13 cellular contexts compared by ENCODE assay signal in genomic region chr16:66569827-66570405, GRCh38. TPM values are rescaled to one million over a fixed set of nuclear protein-coding genes. Genes with fewer than 3 reads are reported as not detected.
DNase-seq lines count a peak whose midpoint lies in the region; ATAC-seq and TF ChIP-seq lines count a peak whose summit lies in the region.
"Had no signal": no experiment of that assay in that cellular context is flagged by ENCODE, and none has a peak within 500 bp of the region (broad histone marks: within the 10 kb centered on the region; RNA-seq: fewer than 3 reads in every experiment).

No MANE protein-coding gene starts in this region.

- H3K4me3 Mint-ChIP-seq in Calu3 (ENCODE audit: low read depth, unreplicated experiment) = no peak overlapping the region
- H3K4me3 Mint-ChIP-seq in nephron progenitor cell = no peak overlapping the region
- H3K4me3 Mint-ChIP-seq: neural crest cell had no signal

- CTCF ChIA-PET in Calu3 (lab: Charles Lee) = interaction anchor here (0.5 to 2.2 kb wide), 5 partner anchors 10 to 188 kb away, joined by 3 to 6 read pairs (median 4); no protein-coding TSS in a partner anchor

- TF ChIP-seq CTCF in Calu3 (IDR thresholded peaks at IDR 0.05; ENCODE audit: unreplicated experiment) = no peak
- no peak for TF ChIP-seq CTCF in nephron progenitor cell (IDR thresholded peaks at IDR 0.05)

- BruUV-seq in Calu3 (replicated peaks; lab: Mats Ljungman, UMichigan) = no TSS peak

- peak overlapping the region; percentile 4 for H3K27ac ChIP-seq in epithelial cell of prostate

- ATAC-seq in HG03432 (IDR thresholded peaks at IDR 0.05; ENCODE audit: unreplicated experiment) = no peak
- no peak for ATAC-seq in HG02938 (IDR thresholded peaks at IDR 0.05; ENCODE audit: unreplicated experiment)

- H3K27ac Mint-ChIP-seq in Calu3 (ENCODE audit: unreplicated experiment) = peak overlapping the region; percentile 90
- peak overlapping the region; percentile 30 for H3K27ac Mint-ChIP-seq in nephron progenitor cell

- H3K27me3 Mint-ChIP-seq in Calu3 (ENCODE audit: unreplicated experiment) = no peaks in the 10 kb centered on the region
- H3K27me3 Mint-ChIP-seq in nephron progenitor cell (ENCODE audit: low read depth, poor library complexity) = peaks cover 6% of the 10 kb centered on the region

- H3K9me3 Mint-ChIP-seq in Calu3 (ENCODE audit: low read depth, unreplicated experiment) (no peaks in the 10 kb centered on the region), nephron progenitor cell (no peaks in the 10 kb centered on the region)
- H3K9me3 Mint-ChIP-seq: neural crest cell had no signal

- intact Hi-C loops in Calu3 (cut with micrococcal nuclease; ENCODE audit: unreplicated experiment) = no loop called here

- H3K4me1 Mint-ChIP-seq in Calu3 (ENCODE audit: low read depth, unreplicated experiment) (peaks cover 21% of the 10 kb centered on the region), nephron progenitor cell (no peaks in the 10 kb centered on the region)
- H3K4me1 Mint-ChIP-seq: neural crest cell had no signal

- no peak for DNase-seq in Calu3
- DNase-seq in OCI-M1 (lab: John Stamatoyannopoulos, UW) = peak; percentile 65
- DNase-seq in epithelial cell of prostate (ENCODE audit: low read depth, low spot score) = no peak
- no peak for DNase-seq in nephron progenitor cell
- no peak for DNase-seq in occipital lobe (lab: John Stamatoyannopoulos, UW)
- no peak for DNase-seq in effector CD8-positive, alpha-beta T cell (lab: John Stamatoyannopoulos, UW)
- DNase-seq: NCI-H187 treated with DMSO at 0.1 percent for 48 hours, T-helper 9 cell had no signal

- peaks cover 63% of the 10 kb centered on the region for H3K36me3 Mint-ChIP-seq in Calu3 (ENCODE audit: insufficient read depth, unreplicated experiment)
- peaks cover 29% of the 10 kb centered on the region for H3K36me3 Mint-ChIP-seq in nephron progenitor cell (ENCODE audit: low read depth)

RNA-seq across cellular contexts. Expression of gene CMTM1, which starts 3.7 kb away (rescaled TPM):
- total RNA-seq in Calu3 (2022) (48.4 and 72.1 TPM in 2 replicates), occipital lobe (2.7 TPM)

RNA-seq across cellular contexts. Expression of gene CMTM2, which starts 9.3 kb away (rescaled TPM):
- 0.92 and 0.95 TPM in 2 replicates for total RNA-seq in Calu3 (2022)
- total RNA-seq in occipital lobe = not detected
- total RNA-seq: HT-29, subcutaneous adipose tissue had no signal

RNA-seq across cellular contexts. Expression of gene CKLF, which starts 17.5 kb away (rescaled TPM):
- 217 and 293 TPM in 2 replicates for total RNA-seq in Calu3 (2022)
- total RNA-seq in occipital lobe = 37.0 TPM

RNA-seq across cellular contexts. Expression of gene TK2, which starts 20.0 kb away (rescaled TPM):
- total RNA-seq in Calu3 (2022) (53.2 and 56.6 TPM in 2 replicates), occipital lobe (26.4 TPM)

RNA-seq across cellular contexts. Expression of gene CMTM3, which starts 34.6 kb away (rescaled TPM):
- total RNA-seq in Calu3 (2022) = 18.4 and 33.6 TPM in 2 replicates
- 8.7 TPM for total RNA-seq in occipital lobe

Comparison
In these comparisons a context has a peak if more than half of its experiments do, and no peak if none do; other contexts are left out.
1. RNA of gene CMTM1, which starts 3.7 kb away (total RNA-seq): 48.4 to 72.1 TPM in Calu3; 2.7 TPM in occipital lobe (single experiment); every median in the first group is over 10 times any median in the second.